Comparison of ENCODE assay signal across 8 cellular contexts in genomic region chrX:119266364-119266995, GRCh38. TPM values are rescaled to one million over a fixed set of nuclear protein-coding genes. Genes with fewer than 3 reads are reported as not detected.
DNase-seq lines count a peak whose midpoint lies in the region; ATAC-seq, FAIRE-seq and TF ChIP-seq lines count a peak whose summit lies in the region.

No MANE protein-coding gene starts in this region.

- H3K27me3 ChIP-seq in K562 (ENCODE audit: control insufficient read depth in 2 of 2, insufficient read depth in 2 of 2, low read length in 2 of 2) (peaks cover 0 to 13% of the 10 kb centered on the region in 2 experiments; a peak in 2 of 5 replicates), left lung (peaks cover 0 to 16% of the 10 kb centered on the region in 2 donors)

- no peak for TF ChIP-seq POLR2A in K562 (conservative IDR thresholded peaks at IDR 0.05)

- CTCF ChIA-PET in K562 (lab: Yijun Ruan, JAX; ENCODE audit: low intra/inter-chr PET ratio): interaction anchor here (0.6 to 0.8 kb wide), 3 partner anchors 18 to 246 kb away, joined by 3 to 8 read pairs (median 5); no protein-coding TSS in a partner anchor

- TF ChIP-seq CTCF in K562 (IDR thresholded peaks at IDR 0.05 in 2 of 3, conservative IDR thresholded peaks at IDR 0.05 in 1 of 3; ENCODE audit: insufficient read depth in 2 of 3, low read depth in 1 of 3, low read length in 3 of 3) (peak; percentile 63 to 76 (median 69)), left lung (IDR thresholded peaks at IDR 0.05) (peak; percentile 49 to 59)

- H3K9me3 ChIP-seq in K562 (replicated peaks; ENCODE audit: control insufficient read depth, insufficient read depth, low read depth, low read length): no peaks in the 10 kb centered on the region
- no peaks in the 10 kb centered on the region for H3K9me3 ChIP-seq in left lung

- H4K20me1 ChIP-seq in K562 (replicated peaks; ENCODE audit: control insufficient read depth, insufficient read depth, low read length): no peaks in the 10 kb centered on the region

- TF ChIP-seq RAD21 in K562 (CRISPR knock-in tag; conservative IDR thresholded peaks at IDR 0.05 in 1 of 2, IDR thresholded peaks at IDR 0.05 in 1 of 2): peak; percentile 21 to 55; a peak in 3 of 4 replicates

- ATAC-seq in K562: peak; percentile 77
- ATAC-seq in left lung: peak; percentile 69
- no peak for ATAC-seq in GM18868 (IDR thresholded peaks at IDR 0.05; ENCODE audit: unreplicated experiment)
- no peak for ATAC-seq in HG03432 (IDR thresholded peaks at IDR 0.05; ENCODE audit: unreplicated experiment)

- FAIRE-seq in K562 (lab: Jason Lieb, UNC): peak; percentile 73

- H3K4me1 ChIP-seq in K562 (replicated peaks in 1 of 2; ENCODE audit: control insufficient read depth in 2 of 2, insufficient read depth in 2 of 2, low read length in 2 of 2) (no peaks in the 10 kb centered on the region), left lung (no peaks in the 10 kb centered on the region)

- intact Hi-C loops in K562 (cut with micrococcal nuclease) (loop anchor here (1.0 kb wide), 1 partner anchor 121 kb away; no protein-coding TSS in a partner anchor), left lung (cut with DNase I) (no loop called here)

- in situ Hi-C loops in G401 (cut with HindIII; ENCODE audit: low sequenced_read_pairs) (no loop called here), K562 (cut with MboI) (no loop called here)

- 0% methylated on average over 5 of the region's 5 CpGs for WGBS in K562 (ENCODE audit: insufficient coverage, low coverage, missing lambda C conversion rate)

- H3K4me3 ChIP-seq in K562 (no peak overlapping the region), left lung (no peak overlapping the region)

- BruUV-seq in K562 (replicated peaks; lab: Mats Ljungman, UMichigan): no TSS peak

- H3K27ac ChIP-seq in K562 (ENCODE audit: extremely low read depth, low read depth, low read length): no peak overlapping the region
- H3K27ac ChIP-seq in left lung: no peak overlapping the region

- DNase-seq in AG08395 (ENCODE audit: low spot score) (peak; percentile 59), G401 (ENCODE audit: low spot score) (peak; percentile 54), NCI-H1694 (lab: John Stamatoyannopoulos, UW) (peak; percentile 17), K562 (ENCODE audit: extremely low read depth in 1 of 4, low spot score in 3 of 4) (peak; percentile 27 to 37 (median 28)), left lung (no peak), mucosa of gallbladder (ENCODE audit: low spot score) (no peak)

- no peaks in the 10 kb centered on the region for H3K79me2 ChIP-seq in K562 (ENCODE audit: control insufficient read depth, insufficient read depth, low read length)

- no peak for TF ChIP-seq EP300 in K562 (IDR thresholded peaks at IDR 0.05; ENCODE audit: low read length)

- H3K9ac ChIP-seq in K562 (ENCODE audit: insufficient read depth in 1 of 2, low read depth in 2 of 2, low read length in 2 of 2): no peak overlapping the region

- H3K36me3 ChIP-seq in K562 (ENCODE audit: control insufficient read depth, insufficient read depth, low read length) (no peaks in the 10 kb centered on the region), left lung (no peaks in the 10 kb centered on the region)

- H3K9me1 ChIP-seq in K562 (ENCODE audit: control insufficient read depth, insufficient read depth, low read length): no peaks in the 10 kb centered on the region

- POLR2A ChIA-PET in K562 (lab: Yijun Ruan, JAX): no interaction called here

- no peak overlapping the region for H2AFZ ChIP-seq in K562 (ENCODE audit: low read depth, low read length)

- H3K4me2 ChIP-seq in K562 (ENCODE audit: insufficient read depth, low read length): no peak overlapping the region

TF ChIP-seq in K562, 482 proteins besides CTCF, POLR2A, EP300 and RAD21:
- TF ChIP-seq TEAD4 (IDR thresholded peaks at IDR 0.05; ENCODE audit: low read length) (peak; percentile 32; the same call in 1 of the 2 replicates), TEAD4 (CRISPR knock-in tag; IDR thresholded peaks at IDR 0.05; ENCODE audit: borderline replicate concordance) (no peak), NR2C2 (CRISPR knock-in tag; IDR thresholded peaks at IDR 0.05) (no peak), NR2C2 (tag; IDR thresholded peaks at IDR 0.05) (no peak)

RNA-seq across cellular contexts. Expression of gene PGRMC1, which starts 30.4 kb away (rescaled TPM):
- 273 and 402 TPM in 2 replicates for total RNA-seq in G401 (2014; rRNA removed; shearing (Covaris generic))
- 26.5 and 59.4 TPM in 2 replicates for total RNA-seq in K562 (2011; cell fraction: chromatin; rRNA removed; ENCODE audit: low replicate concordance)
- 70.8 and 71.2 TPM in 2 replicates for total RNA-seq in K562 (2011; cell fraction: nucleolus; rRNA removed)
- 79.0 and 102 TPM in 2 replicates for total RNA-seq in K562 (2011; cell fraction: nucleoplasm; rRNA removed)
- 115 and 120 TPM in 2 replicates for total RNA-seq in K562 (2014; rRNA removed)
- total RNA-seq in K562 (2014; rRNA removed; fragmentation: Illumina TruSeq; extraction: Trizol): 102 and 111 TPM in 2 replicates
- total RNA-seq in K562 (2015; rRNA removed; fragmentation: Illumina TruSeq; extraction: Trizol): 82.3 and 85.7 TPM in 2 replicates
- total RNA-seq in K562 (2021): 85.9 and 90.4 TPM in 2 replicates
- polyA plus RNA-seq in K562 (2011; rRNA removed): 75.1 and 95.7 TPM in 2 replicates
- 41.6 and 82.8 TPM in 2 replicates for polyA plus RNA-seq in K562 (2011; cell fraction: cytosol; rRNA removed)
- polyA plus RNA-seq in K562 (2011; cell fraction: nucleus; rRNA removed): 16.7 and 20.6 TPM in 2 replicates
- 89.3 and 101 TPM in 2 replicates for polyA plus RNA-seq in K562 (2012)
- polyA plus RNA-seq in K562 (2014; fragmentation: Illumina TruSeq; extraction: Trizol): 87.1 and 90.3 TPM in 2 replicates
- polyA plus RNA-seq in K562 (2014; fragmentation: Nextera tagmentation; extraction: Ambion mirVana): 10 to 100 TPM; 27.4 to 39.4 TPM
- polyA plus RNA-seq in K562 (2014; rRNA removed): 96.8 and 98.6 TPM in 2 replicates
- 56.1 and 66.0 TPM in 2 replicates for polyA minus RNA-seq in K562 (2011; rRNA and poly(A)+ RNA removed)
- polyA minus RNA-seq in K562 (2011; cell fraction: cytosol; rRNA and poly(A)+ RNA removed): 42.5 and 46.9 TPM in 2 replicates
- polyA minus RNA-seq in K562 (2011; cell fraction: nucleus; rRNA and poly(A)+ RNA removed): 8.5 and 10.9 TPM in 2 replicates
- total RNA-seq in left lung: 10 to 100 TPM; 91.9 to 96.6 TPM
- 126 TPM for total RNA-seq in mucosa of gallbladder

Comparison
In these comparisons a context has a peak if more than half of its experiments do, and no peak if none do; other contexts are left out.
1. DNase-seq: peak in AG08395 (single experiment), G401 (single experiment), NCI-H1694 (single experiment) and K562 (4 of 4); none in left lung (0 of 2) and mucosa of gallbladder (single experiment).
2. ATAC-seq: peak in K562 (single experiment) and left lung (single experiment); none in GM18868 (single experiment) and HG03432 (single experiment).